Comparison of ENCODE assay signal across 36 cellular contexts in genomic region chr3:17232442-17232841, GRCh38.
DNase-seq lines count a peak whose midpoint lies in the region; ATAC-seq and TF ChIP-seq lines count a peak whose summit lies in the region.
"Had no signal": no experiment of that assay in that cellular context is flagged by ENCODE, and none has a peak within 500 bp of the region (broad histone marks: within the 10 kb centered on the region; RNA-seq: fewer than 3 reads in every experiment).

No MANE protein-coding gene starts in this region.

- no peaks in the 10 kb centered on the region for H3K9me3 ChIP-seq in OCI-LY1 (ENCODE audit: low read length)
- H3K9me3 ChIP-seq: BE2C, Peyer's patch, prostate gland, sigmoid colon, stomach, thyroid gland, uterus had no signal

- H3K9me2 ChIP-seq in OCI-LY1 (ENCODE audit: low read depth, low read length): no peaks in the 10 kb centered on the region

- in situ Hi-C loops in G401 (cut with HindIII; ENCODE audit: low sequenced_read_pairs): no loop called here

- TF ChIP-seq CTCF in OCI-LY1 (IDR thresholded peaks at IDR 0.05; ENCODE audit: low read length): no peak

- H3K4me3 ChIP-seq in OCI-LY1 (ENCODE audit: low read depth, low read length, poor library complexity, severe bottlenecking): no peak overlapping the region
- H3K4me3 ChIP-seq: coronary artery, lung, Peyer's patch, prostate gland, sigmoid colon, stomach, thyroid gland, uterus had no signal

- no peaks in the 10 kb centered on the region for H3K27me3 ChIP-seq in OCI-LY1 (ENCODE audit: insufficient read depth, low read length)
- H3K27me3 ChIP-seq: BE2C, Peyer's patch, sigmoid colon, stomach, thyroid gland, uterus had no signal

- DNase-seq in G401 (ENCODE audit: low spot score) (peak; percentile 17), kidney tubule cell (ENCODE audit: low spot score) (no peak)
- no peak for DNase-seq in activated CD4-positive, CD25-positive, alpha-beta regulatory T cell (lab: John Stamatoyannopoulos, UW)
- DNase-seq: activated CD4-positive, alpha-beta T cell treated with anti-CD3 and anti-CD28 coated beads, Interleukin-2, amount 10 ng/mL, durations not matched to agents 24 days and 14 days; activated gamma-delta T cell; activated naive CD8-positive, alpha-beta T cell treated with anti-CD3 and anti-CD28 coated beads for 36 hours; activated T-cell treated with anti-CD3 and anti-CD28 coated beads, Interleukin-2, amount 50 U/mL, for 1 hour; BE2C; CD8-positive, alpha-beta T cell; DMS153; effector CD8-positive, alpha-beta T cell; H9; hippocampal formation; MV-4-11; naive thymus-derived CD8-positive, alpha-beta T cell; NCI-H1694; NCI-H2171 treated with DMSO at 0.1 percent for 48 hours; NCI-H524 treated with DMSO at 0.1 percent for 48 hours; occipital lobe; Peyer's patch; SHP77 treated with DMSO at 0.1 percent for 48 hours; sigmoid colon; stimulated activated CD4-positive, alpha-beta T cell treated with anti-CD3 and anti-CD28 coated beads, Interleukin-12 subunit alpha, Interleukin-12 subunit beta, amount 100 ng/mL, for 4 hours; stimulated activated CD4-positive, alpha-beta T cell treated with anti-CD3 and anti-CD28 coated beads, Interleukin-4, amount 100 ng/mL, for 1 hour; stomach; T-helper 9 cell; thyroid gland; uterus; WERI-Rb-1 had no signal

- no peak overlapping the region for H2AFZ ChIP-seq in OCI-LY1 (ENCODE audit: low read length)

- H3K4me2 ChIP-seq in OCI-LY1 (ENCODE audit: low read length): no peak overlapping the region

- ATAC-seq in GM18499 (IDR thresholded peaks at IDR 0.05; ENCODE audit: insufficient read depth, unreplicated experiment) (peak; percentile 45), HG02678 (IDR thresholded peaks at IDR 0.05; ENCODE audit: unreplicated experiment) (peak; percentile 53), GM18909 (IDR thresholded peaks at IDR 0.05; ENCODE audit: poor library complexity, unreplicated experiment) (no peak)

- no peaks in the 10 kb centered on the region for H3F3A ChIP-seq in OCI-LY1 (ENCODE audit: insufficient read depth, low read length)

- no peaks in the 10 kb centered on the region for H4K20me1 ChIP-seq in OCI-LY1 (ENCODE audit: insufficient read depth, low read length)

- no peak overlapping the region for H3K9ac ChIP-seq in OCI-LY1 (ENCODE audit: low read length)

- H3K4me1 ChIP-seq in OCI-LY1 (ENCODE audit: insufficient read depth, low read length, severe bottlenecking): peaks cover 24% of the 10 kb centered on the region
- H3K4me1 ChIP-seq: BE2C, Peyer's patch, prostate gland, uterus had no signal

- no peaks in the 10 kb centered on the region for H3K36me3 ChIP-seq in OCI-LY1 (ENCODE audit: insufficient read depth, low read length)
- H3K36me3 ChIP-seq: BE2C, Peyer's patch, prostate gland, thyroid gland, uterus, WERI-Rb-1 had no signal

- H3K27ac ChIP-seq in OCI-LY1 (ENCODE audit: low read depth, low read length, poor library complexity, severe bottlenecking): peak overlapping the region; percentile 16
- H3K27ac ChIP-seq: coronary artery, Peyer's patch, prostate gland, sigmoid colon, stomach, thyroid gland, uterus, WERI-Rb-1 had no signal

- H3K79me2 ChIP-seq in OCI-LY1 (ENCODE audit: insufficient read depth, low read length): no peaks in the 10 kb centered on the region
